In genomic region chr20:60808003-60808402, GRCh38 we compare ENCODE assay signal across 31 cellular contexts.
"Had no signal": no experiment of that assay in that cellular context is flagged by ENCODE, and none has a peak within 500 bp of the region (broad histone marks: within the 10 kb centered on the region; RNA-seq: fewer than 3 reads in every experiment).

No MANE protein-coding gene starts in this region.

- DNase-seq: activated CD4-positive, alpha-beta memory T cell treated with anti-CD3 and anti-CD28 coated beads, Interleukin-2, amount 10 ng/mL, durations not matched to agents 7 days and 5 days; activated CD4-positive, alpha-beta T cell treated with anti-CD3 and anti-CD28 coated beads for 1 hour; activated CD4-positive, alpha-beta T cell treated with anti-CD3 and anti-CD28 coated beads for 4 hours; activated CD4-positive, alpha-beta T cell treated with anti-CD3 and anti-CD28 coated beads, Interleukin-2, amount 10 ng/mL, durations not matched to agents 7 days and 5 days; activated CD4-positive, alpha-beta T cell treated with anti-CD3 and anti-CD28 coated beads, Interleukin-2, amount 50 U/mL, for 4 hours; activated CD8-positive, alpha-beta memory T cell treated with anti-CD3 and anti-CD28 coated beads, Interleukin-2, amount 50 U/mL, for 48 hours; activated gamma-delta T cell; activated naive CD4-positive, alpha-beta T cell; activated naive CD4-positive, alpha-beta T cell treated with anti-CD3 and anti-CD28 coated beads, Interleukin-2, amount 10 ng/mL, durations not matched to agents 7 days and 5 days; activated naive CD8-positive, alpha-beta T cell treated with anti-CD3 and anti-CD28 coated beads, Interleukin-2, amount 10 ng/mL, durations not matched to agents 7 days and 5 days; activated T-cell treated with anti-CD3 and anti-CD28 coated beads for 4 hours; activated T-cell treated with anti-CD3 and anti-CD28 coated beads, Interleukin-2, amount 50 U/mL, for 24 hours; activated T-cell treated with anti-CD3 and anti-CD28 coated beads, Interleukin-2, amount 50 U/mL, for 72 hours; central memory CD4-positive, alpha-beta T cell; dorsolateral prefrontal cortex; effector memory CD4-positive, alpha-beta T cell; endodermal cell; foreskin keratinocyte; gastrocnemius medialis; glutamatergic neuron; heart left ventricle; T-helper 2 cell had no signal

- H3K4me3 Mint-ChIP-seq: activated CD4-positive, alpha-beta memory T cell treated with anti-CD3 and anti-CD28 coated beads, Interleukin-2, amount 10 ng/mL, durations not matched to agents 7 days and 5 days; activated CD4-positive, alpha-beta T cell treated with anti-CD3 and anti-CD28 coated beads, Interleukin-2, amount 10 ng/mL, durations not matched to agents 7 days and 5 days; activated naive CD4-positive, alpha-beta T cell treated with anti-CD3 and anti-CD28 coated beads, Interleukin-2, amount 10 ng/mL, durations not matched to agents 7 days and 5 days; activated naive CD8-positive, alpha-beta T cell treated with anti-CD3 and anti-CD28 coated beads, Interleukin-2, amount 10 ng/mL, durations not matched to agents 7 days and 5 days; activated T-cell treated with anti-CD3 and anti-CD28 coated beads, Interleukin-2, amount 50 U/mL, for 24 hours; activated T-cell treated with anti-CD3 and anti-CD28 coated beads, Interleukin-2, amount 50 U/mL, for 72 hours; brain; dendritic cell treated with granulocyte-macrophage colony-stimulating factor and Interleukin-4, amounts not matched to agents 40 ng/mL and 50 ng/mL, for 4 days; endodermal cell; WTC11 had no signal

- H3K4me3 ChIP-seq: ascending aorta, breast epithelium, cardiac muscle cell, coronary artery, dorsolateral prefrontal cortex, gastrocnemius medialis, heart left ventricle had no signal

- H3K4me1 Mint-ChIP-seq: activated CD4-positive, alpha-beta memory T cell treated with anti-CD3 and anti-CD28 coated beads, Interleukin-2, amount 10 ng/mL, durations not matched to agents 7 days and 5 days; activated CD4-positive, alpha-beta T cell treated with anti-CD3 and anti-CD28 coated beads, Interleukin-2, amount 10 ng/mL, durations not matched to agents 7 days and 5 days; activated naive CD4-positive, alpha-beta T cell treated with anti-CD3 and anti-CD28 coated beads, Interleukin-2, amount 10 ng/mL, durations not matched to agents 7 days and 5 days; activated naive CD8-positive, alpha-beta T cell treated with anti-CD3 and anti-CD28 coated beads, Interleukin-2, amount 10 ng/mL, durations not matched to agents 7 days and 5 days had no signal

- H3K27ac ChIP-seq: ascending aorta, breast epithelium, cardiac muscle cell, coronary artery, dorsolateral prefrontal cortex, foreskin keratinocyte, gastrocnemius medialis, heart left ventricle had no signal

- H3K27me3 Mint-ChIP-seq: activated CD4-positive, alpha-beta memory T cell treated with anti-CD3 and anti-CD28 coated beads, Interleukin-2, amount 10 ng/mL, durations not matched to agents 7 days and 5 days; activated CD4-positive, alpha-beta T cell treated with anti-CD3 and anti-CD28 coated beads, Interleukin-2, amount 10 ng/mL, durations not matched to agents 7 days and 5 days; activated naive CD4-positive, alpha-beta T cell treated with anti-CD3 and anti-CD28 coated beads, Interleukin-2, amount 10 ng/mL, durations not matched to agents 7 days and 5 days; activated naive CD8-positive, alpha-beta T cell treated with anti-CD3 and anti-CD28 coated beads, Interleukin-2, amount 10 ng/mL, durations not matched to agents 7 days and 5 days; dendritic cell treated with granulocyte-macrophage colony-stimulating factor and Interleukin-4, amounts not matched to agents 40 ng/mL and 50 ng/mL, for 4 days had no signal

- H3K27ac Mint-ChIP-seq: activated CD4-positive, alpha-beta memory T cell treated with anti-CD3 and anti-CD28 coated beads, Interleukin-2, amount 10 ng/mL, durations not matched to agents 7 days and 5 days; activated CD4-positive, alpha-beta T cell treated with anti-CD3 and anti-CD28 coated beads, Interleukin-2, amount 10 ng/mL, durations not matched to agents 7 days and 5 days; activated naive CD4-positive, alpha-beta T cell treated with anti-CD3 and anti-CD28 coated beads, Interleukin-2, amount 10 ng/mL, durations not matched to agents 7 days and 5 days; activated naive CD4-positive, alpha-beta T cell treated with anti-CD3 and anti-CD28 coated beads, Interleukin-2, amount 50 U/mL, for 72 hours; activated naive CD8-positive, alpha-beta T cell treated with anti-CD3 and anti-CD28 coated beads, Interleukin-2, amount 10 ng/mL, durations not matched to agents 7 days and 5 days; activated T-cell treated with anti-CD3 and anti-CD28 coated beads, Interleukin-2, amount 50 U/mL, for 24 hours; activated T-cell treated with anti-CD3 and anti-CD28 coated beads, Interleukin-2, amount 50 U/mL, for 72 hours; brain; dendritic cell treated with granulocyte-macrophage colony-stimulating factor and Interleukin-4, amounts not matched to agents 40 ng/mL and 50 ng/mL, for 4 days; endodermal cell; WTC11 had no signal

- H3K4me1 ChIP-seq: ascending aorta, breast epithelium, foreskin keratinocyte, gastrocnemius medialis, heart left ventricle had no signal

- H3K9me3 ChIP-seq: ascending aorta, breast epithelium, gastrocnemius medialis, heart left ventricle had no signal

- H3K36me3 ChIP-seq: ascending aorta, breast epithelium, cardiac muscle cell, gastrocnemius medialis, heart left ventricle had no signal

- ATAC-seq: activated naive CD4-positive, alpha-beta T cell treated with anti-CD3 and anti-CD28 coated beads, Interleukin-2, amount 50 U/mL, for 72 hours; activated T-cell treated with anti-CD3 and anti-CD28 coated beads, Interleukin-2, amount 50 U/mL, for 72 hours; esophagus mucosa; foreskin keratinocyte; gastrocnemius medialis; heart left ventricle; WTC11 had no signal

- H3K9me3 Mint-ChIP-seq: activated CD4-positive, alpha-beta T cell treated with anti-CD3 and anti-CD28 coated beads, Interleukin-2, amount 10 ng/mL, durations not matched to agents 7 days and 5 days; activated naive CD4-positive, alpha-beta T cell treated with anti-CD3 and anti-CD28 coated beads, Interleukin-2, amount 10 ng/mL, durations not matched to agents 7 days and 5 days; activated naive CD8-positive, alpha-beta T cell treated with anti-CD3 and anti-CD28 coated beads, Interleukin-2, amount 10 ng/mL, durations not matched to agents 7 days and 5 days; dendritic cell treated with granulocyte-macrophage colony-stimulating factor and Interleukin-4, amounts not matched to agents 40 ng/mL and 50 ng/mL, for 4 days had no signal

- H3K36me3 Mint-ChIP-seq: activated naive CD4-positive, alpha-beta T cell treated with anti-CD3 and anti-CD28 coated beads, Interleukin-2, amount 10 ng/mL, durations not matched to agents 7 days and 5 days; activated naive CD4-positive, alpha-beta T cell treated with anti-CD3 and anti-CD28 coated beads, Interleukin-2, amount 50 U/mL, for 72 hours; activated naive CD8-positive, alpha-beta T cell treated with anti-CD3 and anti-CD28 coated beads, Interleukin-2, amount 10 ng/mL, durations not matched to agents 7 days and 5 days; brain had no signal

- H3K27me3 ChIP-seq: ascending aorta, breast epithelium, cardiac muscle cell, foreskin keratinocyte, gastrocnemius medialis, heart left ventricle had no signal
